Comparison of ENCODE assay signal across 3 cellular contexts in the genomic region with DNA sequence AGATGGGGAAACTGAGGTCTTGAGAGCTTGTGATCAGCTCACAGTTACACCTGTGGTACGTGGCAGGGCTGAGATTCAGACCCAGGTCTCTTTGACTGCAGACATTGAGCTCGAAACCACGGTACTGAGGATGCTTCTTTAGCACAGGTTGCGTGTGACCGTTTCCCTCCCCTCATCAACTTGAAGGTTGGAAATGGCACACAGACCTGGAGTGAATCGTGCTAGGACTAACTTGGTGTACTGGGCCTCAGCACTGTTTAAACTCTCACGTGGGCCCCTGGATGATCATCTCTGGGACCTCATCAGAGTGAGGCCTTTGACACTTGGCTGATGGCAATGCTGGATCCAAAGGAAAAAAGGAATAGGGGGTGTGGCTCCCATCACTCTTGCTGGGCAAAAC.
"Had no signal": no experiment of that assay in that cellular context is flagged by ENCODE, and none has a peak within 500 bp of the region (broad histone marks: within the 10 kb centered on the region; RNA-seq: fewer than 3 reads in every experiment).

No MANE protein-coding gene starts in this region.

- H3K4me2 ChIP-seq: GM23338 had no signal

- H3K4me3 ChIP-seq: GM23338 had no signal

- DNase-seq: H9, HCEC 1CT had no signal

- H2AFZ ChIP-seq: GM23338 had no signal
